ENCODE assay signal across 12 cellular contexts in genomic region chr4:102546635-102547034, GRCh38. TPM values are rescaled to one million over a fixed set of nuclear protein-coding genes. Genes with fewer than 3 reads are reported as not detected.
DNase-seq lines count a peak whose midpoint lies in the region; ATAC-seq, FAIRE-seq and TF ChIP-seq lines count a peak whose summit lies in the region.
"Had no signal": no experiment of that assay in that cellular context is flagged by ENCODE, and none has a peak within 500 bp of the region (broad histone marks: within the 10 kb centered on the region; RNA-seq: fewer than 3 reads in every experiment).

No MANE protein-coding gene starts in this region.

- H4K20me1 ChIP-seq in HepG2 (ENCODE audit: insufficient read depth, low read length) = no peaks in the 10 kb centered on the region
- H4K20me1 ChIP-seq in neural progenitor cell (ENCODE audit: low read depth) = no peaks in the 10 kb centered on the region

- no peaks in the 10 kb centered on the region for H3K79me2 ChIP-seq in HepG2 (ENCODE audit: insufficient read depth, low read length)
- H3K79me2 ChIP-seq in neural progenitor cell (ENCODE audit: low read depth) = no peaks in the 10 kb centered on the region

- in situ Hi-C loops in HepG2 (cut with HindIII; ENCODE audit: extremely low pct_ligation_motif_present, low pct_unique_long_range_greater_than_20kb) = no loop called here

- TF ChIP-seq RAD21 in HepG2 (CRISPR knock-in tag; IDR thresholded peaks at IDR 0.05) = no peak

- no peak for TF ChIP-seq POLR2A in HepG2 (IDR thresholded peaks at IDR 0.05; ENCODE audit: insufficient read depth in 1 of 2, low read depth in 2 of 2, low read length in 2 of 2)

- H3K9me3 Mint-ChIP-seq in neural progenitor cell = no peaks in the 10 kb centered on the region
- H3K9me3 Mint-ChIP-seq: CD4-positive, alpha-beta T cell had no signal

- H3K4me3 Mint-ChIP-seq in neural progenitor cell = no peak overlapping the region
- H3K4me3 Mint-ChIP-seq: CD4-positive, alpha-beta T cell had no signal

- H3K27ac Mint-ChIP-seq in neural progenitor cell = no peak overlapping the region
- H3K27ac Mint-ChIP-seq: CD4-positive, alpha-beta T cell had no signal

- no peaks in the 10 kb centered on the region for H3K27me3 ChIP-seq in HepG2 (ENCODE audit: control insufficient read depth in 1 of 2, insufficient read depth in 2 of 2, low read length in 2 of 2)
- H3K27me3 ChIP-seq in neural progenitor cell = no peaks in the 10 kb centered on the region

- peak; percentile 23 for ATAC-seq in GM18520 (IDR thresholded peaks at IDR 0.05; ENCODE audit: unreplicated experiment)
- ATAC-seq in GM21619 (IDR thresholded peaks at IDR 0.05; ENCODE audit: unreplicated experiment) = peak; percentile 37
- peak; percentile 37 for ATAC-seq in HG03565 (IDR thresholded peaks at IDR 0.05; ENCODE audit: unreplicated experiment)
- ATAC-seq in HepG2 = no peak

- no peaks in the 10 kb centered on the region for H3K4me1 Mint-ChIP-seq in neural progenitor cell

- no peak overlapping the region for H3K4me3 ChIP-seq in HepG2 (replicated peaks in 1 of 3; ENCODE audit: insufficient read depth in 1 of 3, low read depth in 2 of 3, low read length in 3 of 3)
- H3K4me3 ChIP-seq in neural progenitor cell = no peak overlapping the region
- H3K4me3 ChIP-seq: skin epidermis had no signal

- TF ChIP-seq EP300 in HepG2 (IDR thresholded peaks at IDR 0.05; ENCODE audit: low read depth in 2 of 2, low read length in 2 of 2) = no peak
- TF ChIP-seq EP300 in HepG2 (CRISPR knock-in tag; IDR thresholded peaks at IDR 0.05; ENCODE audit: borderline replicate concordance) = no peak

- no peak for DNase-seq in HepG2 (ENCODE audit: low spot score)
- DNase-seq in stimulated activated CD4-positive, alpha-beta T cell treated with anti-CD3 and anti-CD28 coated beads, Interleukin-1b, Interleukin-23, amount 100 ng/mL, for 48 hours = no peak
- no peak for DNase-seq in NCI-H510A (lab: John Stamatoyannopoulos, UW)
- no peak for DNase-seq in neural progenitor cell (ENCODE audit: low spot score)
- DNase-seq in NCI-H187 (lab: John Stamatoyannopoulos, UW) = no peak
- DNase-seq: CD4-positive, alpha-beta T cell; NCI-H446 treated with DMSO at 0.1 percent for 48 hours; SHP77 treated with DMSO at 0.1 percent for 48 hours had no signal

- CTCF ChIA-PET in HepG2 (lab: Yijun Ruan, JAX; ENCODE audit: low intra/inter-chr PET ratio, low total read pairs) = no interaction called here

- no peak overlapping the region for H3K4me2 ChIP-seq in HepG2 (ENCODE audit: low read depth, low read length)
- no peak overlapping the region for H3K4me2 ChIP-seq in neural progenitor cell

- H3K36me3 ChIP-seq in HepG2 (replicated peaks in 1 of 2; ENCODE audit: control insufficient read depth in 1 of 2, insufficient read depth in 2 of 2, low read length in 2 of 2) = peaks cover 5 to 19% of the 10 kb centered on the region in 2 experiments; a peak in 2 of 5 replicates
- H3K36me3 ChIP-seq in neural progenitor cell = no peaks in the 10 kb centered on the region

- POLR2A ChIA-PET in HepG2 (lab: Yijun Ruan, JAX) = no interaction called here

- H3K27me3 Mint-ChIP-seq in neural progenitor cell (ENCODE audit: insufficient read depth, low read depth) = no peaks in the 10 kb centered on the region
- H3K27me3 Mint-ChIP-seq: CD4-positive, alpha-beta T cell had no signal

- FAIRE-seq in HepG2 (lab: Jason Lieb, UNC) = no peak

- H3K27ac ChIP-seq in HepG2 (ENCODE audit: extremely low read length, insufficient read depth, low read length) (no peak overlapping the region), neural progenitor cell (no peak overlapping the region)

- H3K9me3 ChIP-seq in HepG2 (ENCODE audit: low read length) (no peaks in the 10 kb centered on the region), neural progenitor cell (ENCODE audit: low read depth) (no peaks in the 10 kb centered on the region)

- H3K9ac ChIP-seq in HepG2 (ENCODE audit: insufficient read depth, low read depth, low read length) (no peak overlapping the region), neural progenitor cell (no peak overlapping the region)

- H3F3A ChIP-seq in neural progenitor cell (ENCODE audit: low read depth) = no peaks in the 10 kb centered on the region

- no peak for TF ChIP-seq CTCF in HepG2 (CRISPR knock-in tag; IDR thresholded peaks at IDR 0.05)
- no peak for TF ChIP-seq CTCF in neural progenitor cell (IDR thresholded peaks at IDR 0.05)

- H2AFZ ChIP-seq in HepG2 (ENCODE audit: low read length) (no peak overlapping the region), neural progenitor cell (replicated peaks) (no peak overlapping the region)

- H3K4me1 ChIP-seq in HepG2 (ENCODE audit: insufficient read depth, low read length) (no peaks in the 10 kb centered on the region), neural progenitor cell (no peaks in the 10 kb centered on the region)

- no TSS peak for BruUV-seq in HepG2 (replicated peaks; lab: Mats Ljungman, UMichigan)

- intact Hi-C loops in HepG2 (cut with micrococcal nuclease; ENCODE audit: unreplicated experiment) = no loop called here

- no peaks in the 10 kb centered on the region for H3K36me3 Mint-ChIP-seq in neural progenitor cell

TF ChIP-seq in HepG2, 621 proteins besides CTCF, POLR2A, EP300 and RAD21:
- TF ChIP-seq, protein P1, sequence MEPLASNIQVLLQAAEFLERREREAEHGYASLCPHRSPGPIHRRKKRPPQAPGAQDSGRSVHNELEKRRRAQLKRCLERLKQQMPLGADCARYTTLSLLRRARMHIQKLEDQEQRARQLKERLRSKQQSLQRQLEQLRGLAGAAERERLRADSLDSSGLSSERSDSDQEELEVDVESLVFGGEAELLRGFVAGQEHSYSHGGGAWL (CRISPR knock-in tag; IDR thresholded peaks at IDR 0.05) = no peak
- no peak for TF ChIP-seq SIX4 (CRISPR knock-in tag; IDR thresholded peaks at IDR 0.05)
- TF ChIP-seq AHR (CRISPR knock-in tag; IDR thresholded peaks at IDR 0.05) = no peak
- no peak for TF ChIP-seq ZNF556 (CRISPR knock-in tag; IDR thresholded peaks at IDR 0.05; ENCODE audit: borderline replicate concordance)
- TF ChIP-seq MAFK (conservative IDR thresholded peaks at IDR 0.05 in 1 of 2, IDR thresholded peaks at IDR 0.05 in 1 of 2; ENCODE audit: low read length in 2 of 2) = peak; percentile 27 to 36; a peak in 3 of 4 replicates
- no peak for TF ChIP-seq PAF1 (CRISPR knock-in tag; IDR thresholded peaks at IDR 0.05)

RNA-seq across cellular contexts. Expression of gene NFKB1, which starts 45.5 kb away (rescaled TPM):
- 31.6 and 37.6 TPM in 2 replicates for total RNA-seq in HepG2 (2016; rRNA removed; fragmentation: Illumina TruSeq; extraction: Trizol)
- total RNA-seq in HepG2 (2016; cell fraction: cytosol; rRNA removed; fragmentation: Illumina TruSeq; extraction: Trizol; ENCODE audit: low read depth) = 5.7 and 5.8 TPM in 2 replicates
- 32.0 and 36.4 TPM in 2 replicates for total RNA-seq in HepG2 (2016; cell fraction: insoluble cytoplasmic fraction; rRNA removed; fragmentation: Illumina TruSeq; extraction: Trizol)
- total RNA-seq in HepG2 (2016; cell fraction: membrane; rRNA removed; fragmentation: Illumina TruSeq; extraction: Trizol) = 16.5 and 17.1 TPM in 2 replicates
- 21.7 and 23.1 TPM in 2 replicates for total RNA-seq in HepG2 (2016; cell fraction: nucleus; rRNA removed; fragmentation: Illumina TruSeq; extraction: Trizol)
- polyA plus RNA-seq in HepG2 (2011; rRNA removed) = 15.3 and 15.4 TPM in 2 replicates
- 13.4 and 14.7 TPM in 2 replicates for polyA plus RNA-seq in HepG2 (2011; cell fraction: cytosol; rRNA removed)
- 13.2 and 14.1 TPM in 2 replicates for polyA plus RNA-seq in HepG2 (2011; cell fraction: nucleus; rRNA removed)
- polyA plus RNA-seq in HepG2 (2012) = 16.4 TPM in 2 replicates
- polyA plus RNA-seq in HepG2 (2016; cell fraction: cytosol; fragmentation: Illumina TruSeq; extraction: Trizol; ENCODE audit: low read depth) = 2.1 and 2.3 TPM in 2 replicates
- polyA plus RNA-seq in HepG2 (2016; cell fraction: insoluble cytoplasmic fraction; fragmentation: Illumina TruSeq; extraction: Trizol; ENCODE audit: low read depth) = 30.3 and 33.0 TPM in 2 replicates
- polyA plus RNA-seq in HepG2 (2016; cell fraction: membrane; fragmentation: Illumina TruSeq; extraction: Trizol; ENCODE audit: low read depth) = 6.8 and 8.3 TPM in 2 replicates
- polyA plus RNA-seq in HepG2 (2016; cell fraction: nucleus; fragmentation: Illumina TruSeq; extraction: Trizol; ENCODE audit: insufficient read depth, low read depth) = 20.3 and 23.7 TPM in 2 replicates
- polyA minus RNA-seq in HepG2 (2011; rRNA and poly(A)+ RNA removed; ENCODE audit: low replicate concordance) = 23.9 and 27.4 TPM in 2 replicates
- polyA minus RNA-seq in HepG2 (2011; cell fraction: cytosol; rRNA and poly(A)+ RNA removed) = 12.5 and 12.7 TPM in 2 replicates
- 35.7 and 38.5 TPM in 2 replicates for polyA minus RNA-seq in HepG2 (2011; cell fraction: nucleus; rRNA and poly(A)+ RNA removed)
- 5.0 and 14.1 TPM in 2 replicates for total RNA-seq in neural progenitor cell (ENCODE audit: low replicate concordance)
